ENCODE assay signal across 1 cellular context in the genomic region with DNA sequence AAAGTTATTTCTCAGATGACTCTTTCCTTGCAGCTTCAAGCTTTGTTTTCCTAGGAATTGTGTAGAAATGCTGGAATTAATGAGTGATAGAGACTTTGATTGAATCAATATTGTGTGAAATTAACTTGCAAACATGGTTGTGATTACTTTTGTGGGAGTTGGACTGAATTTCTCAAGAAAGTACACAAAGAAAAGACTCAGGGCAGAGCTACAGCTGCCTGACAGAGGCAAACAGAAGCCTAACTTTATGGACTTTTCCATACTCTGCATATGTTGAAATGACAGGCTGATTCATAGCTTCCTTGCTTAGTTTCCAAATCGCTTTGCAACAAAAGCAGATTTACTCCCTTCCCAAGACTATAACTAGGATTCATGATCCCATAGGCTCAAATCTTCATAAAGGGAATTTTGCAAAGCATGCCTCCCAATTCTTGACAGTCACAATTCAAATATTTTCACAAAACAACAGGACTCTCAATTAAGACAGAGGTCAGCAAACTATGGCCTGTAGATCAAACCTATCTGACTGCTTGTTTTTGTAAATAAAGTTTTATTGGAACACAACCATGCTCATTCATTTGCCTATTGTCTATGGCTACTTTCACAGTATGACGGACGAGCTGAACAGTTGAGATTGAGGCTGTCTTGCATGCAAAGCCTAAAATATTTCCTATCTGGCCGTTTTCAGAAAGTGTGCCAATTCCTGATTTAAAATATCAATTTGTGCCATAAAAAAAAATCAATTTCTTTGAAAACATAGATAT.
A peak's percentile ranks its signal among the peaks of the same experiment; 100 is the strongest.
TF ChIP-seq lines count a peak whose summit lies in the region.

No MANE protein-coding gene starts in this region.

TF ChIP-seq in HepG2, 621 proteins besides CTCF, POLR2A, EP300 and RAD21 (continued from another document and continues in another):
- TF ChIP-seq, protein P1, sequence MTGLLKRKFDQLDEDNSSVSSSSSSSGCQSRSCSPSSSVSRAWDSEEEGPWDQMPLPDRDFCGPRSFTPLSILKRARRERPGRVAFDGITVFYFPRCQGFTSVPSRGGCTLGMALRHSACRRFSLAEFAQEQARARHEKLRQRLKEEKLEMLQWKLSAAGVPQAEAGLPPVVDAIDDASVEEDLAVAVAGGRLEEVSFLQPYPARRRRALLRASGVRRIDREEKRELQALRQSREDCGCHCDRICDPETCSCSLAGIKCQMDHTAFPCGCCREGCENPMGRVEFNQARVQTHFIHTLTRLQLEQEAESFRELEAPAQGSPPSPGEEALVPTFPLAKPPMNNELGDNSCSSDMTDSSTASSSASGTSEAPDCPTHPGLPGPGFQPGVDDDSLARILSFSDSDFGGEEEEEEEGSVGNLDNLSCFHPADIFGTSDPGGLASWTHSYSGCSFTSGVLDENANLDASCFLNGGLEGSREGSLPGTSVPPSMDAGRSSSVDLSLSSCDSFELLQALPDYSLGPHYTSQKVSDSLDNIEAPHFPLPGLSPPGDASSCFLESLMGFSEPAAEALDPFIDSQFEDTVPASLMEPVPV (CRISPR knock-in tag; IDR thresholded peaks at IDR 0.05): no peak
- TF ChIP-seq, protein P2, sequence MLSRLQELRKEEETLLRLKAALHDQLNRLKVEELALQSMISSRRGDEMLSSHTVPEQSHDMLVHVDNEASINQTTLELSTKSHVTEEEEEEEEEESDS (CRISPR knock-in tag; IDR thresholded peaks at IDR 0.05; ENCODE audit: borderline replicate concordance): no peak
- TF ChIP-seq, protein P3, sequence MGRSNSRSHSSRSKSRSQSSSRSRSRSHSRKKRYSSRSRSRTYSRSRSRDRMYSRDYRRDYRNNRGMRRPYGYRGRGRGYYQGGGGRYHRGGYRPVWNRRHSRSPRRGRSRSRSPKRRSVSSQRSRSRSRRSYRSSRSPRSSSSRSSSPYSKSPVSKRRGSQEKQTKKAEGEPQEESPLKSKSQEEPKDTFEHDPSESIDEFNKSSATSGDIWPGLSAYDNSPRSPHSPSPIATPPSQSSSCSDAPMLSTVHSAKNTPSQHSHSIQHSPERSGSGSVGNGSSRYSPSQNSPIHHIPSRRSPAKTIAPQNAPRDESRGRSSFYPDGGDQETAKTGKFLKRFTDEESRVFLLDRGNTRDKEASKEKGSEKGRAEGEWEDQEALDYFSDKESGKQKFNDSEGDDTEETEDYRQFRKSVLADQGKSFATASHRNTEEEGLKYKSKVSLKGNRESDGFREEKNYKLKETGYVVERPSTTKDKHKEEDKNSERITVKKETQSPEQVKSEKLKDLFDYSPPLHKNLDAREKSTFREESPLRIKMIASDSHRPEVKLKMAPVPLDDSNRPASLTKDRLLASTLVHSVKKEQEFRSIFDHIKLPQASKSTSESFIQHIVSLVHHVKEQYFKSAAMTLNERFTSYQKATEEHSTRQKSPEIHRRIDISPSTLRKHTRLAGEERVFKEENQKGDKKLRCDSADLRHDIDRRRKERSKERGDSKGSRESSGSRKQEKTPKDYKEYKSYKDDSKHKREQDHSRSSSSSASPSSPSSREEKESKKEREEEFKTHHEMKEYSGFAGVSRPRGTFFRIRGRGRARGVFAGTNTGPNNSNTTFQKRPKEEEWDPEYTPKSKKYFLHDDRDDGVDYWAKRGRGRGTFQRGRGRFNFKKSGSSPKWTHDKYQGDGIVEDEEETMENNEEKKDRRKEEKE (IDR thresholded peaks at IDR 0.05): no peak
- no peak for TF ChIP-seq FOXP1 (IDR thresholded peaks at IDR 0.05)
- TF ChIP-seq FOXP1 (CRISPR knock-in tag; IDR thresholded peaks at IDR 0.05): peak; percentile 41; the same call in 1 of the 2 replicates
- peak; percentile 83 for TF ChIP-seq FOSL2 (CRISPR knock-in tag; IDR thresholded peaks at IDR 0.05)
- TF ChIP-seq ZNF577 (CRISPR knock-in tag; IDR thresholded peaks at IDR 0.05; ENCODE audit: borderline replicate concordance, low read depth): no peak
- TF ChIP-seq TEAD2 (CRISPR knock-in tag; IDR thresholded peaks at IDR 0.05): no peak
- TF ChIP-seq MAFG (CRISPR knock-in tag; IDR thresholded peaks at IDR 0.05): no peak
- TF ChIP-seq CBX5 (CRISPR knock-in tag; IDR thresholded peaks at IDR 0.05; ENCODE audit: borderline replicate concordance): no peak
- TF ChIP-seq, protein P4, sequence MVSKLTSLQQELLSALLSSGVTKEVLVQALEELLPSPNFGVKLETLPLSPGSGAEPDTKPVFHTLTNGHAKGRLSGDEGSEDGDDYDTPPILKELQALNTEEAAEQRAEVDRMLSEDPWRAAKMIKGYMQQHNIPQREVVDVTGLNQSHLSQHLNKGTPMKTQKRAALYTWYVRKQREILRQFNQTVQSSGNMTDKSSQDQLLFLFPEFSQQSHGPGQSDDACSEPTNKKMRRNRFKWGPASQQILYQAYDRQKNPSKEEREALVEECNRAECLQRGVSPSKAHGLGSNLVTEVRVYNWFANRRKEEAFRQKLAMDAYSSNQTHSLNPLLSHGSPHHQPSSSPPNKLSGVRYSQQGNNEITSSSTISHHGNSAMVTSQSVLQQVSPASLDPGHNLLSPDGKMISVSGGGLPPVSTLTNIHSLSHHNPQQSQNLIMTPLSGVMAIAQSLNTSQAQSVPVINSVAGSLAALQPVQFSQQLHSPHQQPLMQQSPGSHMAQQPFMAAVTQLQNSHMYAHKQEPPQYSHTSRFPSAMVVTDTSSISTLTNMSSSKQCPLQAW (CRISPR knock-in tag; IDR thresholded peaks at IDR 0.05): no peak
- no peak for TF ChIP-seq MYNN (CRISPR knock-in tag; IDR thresholded peaks at IDR 0.05; ENCODE audit: low read depth)
- TF ChIP-seq ZNF841 (CRISPR knock-in tag; IDR thresholded peaks at IDR 0.05; ENCODE audit: borderline replicate concordance): no peak
- no peak for TF ChIP-seq MTA1 (CRISPR knock-in tag; IDR thresholded peaks at IDR 0.05; ENCODE audit: borderline replicate concordance)
- TF ChIP-seq, protein P5, sequence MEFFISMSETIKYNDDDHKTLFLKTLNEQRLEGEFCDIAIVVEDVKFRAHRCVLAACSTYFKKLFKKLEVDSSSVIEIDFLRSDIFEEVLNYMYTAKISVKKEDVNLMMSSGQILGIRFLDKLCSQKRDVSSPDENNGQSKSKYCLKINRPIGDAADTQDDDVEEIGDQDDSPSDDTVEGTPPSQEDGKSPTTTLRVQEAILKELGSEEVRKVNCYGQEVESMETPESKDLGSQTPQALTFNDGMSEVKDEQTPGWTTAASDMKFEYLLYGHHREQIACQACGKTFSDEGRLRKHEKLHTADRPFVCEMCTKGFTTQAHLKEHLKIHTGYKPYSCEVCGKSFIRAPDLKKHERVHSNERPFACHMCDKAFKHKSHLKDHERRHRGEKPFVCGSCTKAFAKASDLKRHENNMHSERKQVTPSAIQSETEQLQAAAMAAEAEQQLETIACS (CRISPR knock-in tag; IDR thresholded peaks at IDR 0.05): no peak
- no peak for TF ChIP-seq ZFYVE20 (CRISPR knock-in tag; IDR thresholded peaks at IDR 0.05; ENCODE audit: borderline replicate concordance, low read depth)
- TF ChIP-seq, protein P6, sequence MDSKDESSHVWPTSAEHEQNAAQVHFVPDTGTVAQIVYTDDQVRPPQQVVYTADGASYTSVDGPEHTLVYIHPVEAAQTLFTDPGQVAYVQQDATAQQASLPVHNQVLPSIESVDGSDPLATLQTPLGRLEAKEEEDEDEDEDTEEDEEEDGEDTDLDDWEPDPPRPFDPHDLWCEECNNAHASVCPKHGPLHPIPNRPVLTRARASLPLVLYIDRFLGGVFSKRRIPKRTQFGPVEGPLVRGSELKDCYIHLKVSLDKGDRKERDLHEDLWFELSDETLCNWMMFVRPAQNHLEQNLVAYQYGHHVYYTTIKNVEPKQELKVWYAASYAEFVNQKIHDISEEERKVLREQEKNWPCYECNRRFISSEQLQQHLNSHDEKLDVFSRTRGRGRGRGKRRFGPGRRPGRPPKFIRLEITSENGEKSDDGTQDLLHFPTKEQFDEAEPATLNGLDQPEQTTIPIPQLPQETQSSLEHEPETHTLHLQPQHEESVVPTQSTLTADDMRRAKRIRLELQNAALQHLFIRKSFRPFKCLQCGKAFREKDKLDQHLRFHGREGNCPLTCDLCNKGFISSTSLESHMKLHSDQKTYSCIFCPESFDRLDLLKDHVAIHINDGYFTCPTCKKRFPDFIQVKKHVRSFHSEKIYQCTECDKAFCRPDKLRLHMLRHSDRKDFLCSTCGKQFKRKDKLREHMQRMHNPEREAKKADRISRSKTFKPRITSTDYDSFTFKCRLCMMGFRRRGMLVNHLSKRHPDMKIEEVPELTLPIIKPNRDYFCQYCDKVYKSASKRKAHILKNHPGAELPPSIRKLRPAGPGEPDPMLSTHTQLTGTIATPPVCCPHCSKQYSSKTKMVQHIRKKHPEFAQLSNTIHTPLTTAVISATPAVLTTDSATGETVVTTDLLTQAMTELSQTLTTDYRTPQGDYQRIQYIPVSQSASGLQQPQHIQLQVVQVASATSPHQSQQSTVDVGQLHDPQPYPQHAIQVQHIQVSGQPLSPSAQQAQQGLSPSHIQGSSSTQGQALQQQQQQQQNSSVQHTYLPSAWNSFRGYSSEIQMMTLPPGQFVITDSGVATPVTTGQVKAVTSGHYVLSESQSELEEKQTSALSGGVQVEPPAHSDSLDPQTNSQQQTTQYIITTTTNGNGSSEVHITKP (CRISPR knock-in tag; IDR thresholded peaks at IDR 0.05; ENCODE audit: low read depth): no peak
- TF ChIP-seq NAIF1 (CRISPR knock-in tag; IDR thresholded peaks at IDR 0.05; ENCODE audit: borderline replicate concordance): no peak
- peak; percentile 50; the same call in 1 of the 2 replicates for TF ChIP-seq ISL2 (CRISPR knock-in tag; IDR thresholded peaks at IDR 0.05)
- TF ChIP-seq ZNF629 (CRISPR knock-in tag; conservative IDR thresholded peaks at IDR 0.05): no peak
- no peak for TF ChIP-seq DPF2 (CRISPR knock-in tag; IDR thresholded peaks at IDR 0.05; ENCODE audit: borderline replicate concordance, low read depth)
- no peak for TF ChIP-seq PAX8 (CRISPR knock-in tag; IDR thresholded peaks at IDR 0.05; ENCODE audit: borderline replicate concordance)
- TF ChIP-seq TOE1 (CRISPR knock-in tag; IDR thresholded peaks at IDR 0.05): no peak
- TF ChIP-seq ZSCAN30 (CRISPR knock-in tag; IDR thresholded peaks at IDR 0.05): no peak
- no peak for TF ChIP-seq ZNF234 (CRISPR knock-in tag; conservative IDR thresholded peaks at IDR 0.05)
- TF ChIP-seq, protein P7, sequence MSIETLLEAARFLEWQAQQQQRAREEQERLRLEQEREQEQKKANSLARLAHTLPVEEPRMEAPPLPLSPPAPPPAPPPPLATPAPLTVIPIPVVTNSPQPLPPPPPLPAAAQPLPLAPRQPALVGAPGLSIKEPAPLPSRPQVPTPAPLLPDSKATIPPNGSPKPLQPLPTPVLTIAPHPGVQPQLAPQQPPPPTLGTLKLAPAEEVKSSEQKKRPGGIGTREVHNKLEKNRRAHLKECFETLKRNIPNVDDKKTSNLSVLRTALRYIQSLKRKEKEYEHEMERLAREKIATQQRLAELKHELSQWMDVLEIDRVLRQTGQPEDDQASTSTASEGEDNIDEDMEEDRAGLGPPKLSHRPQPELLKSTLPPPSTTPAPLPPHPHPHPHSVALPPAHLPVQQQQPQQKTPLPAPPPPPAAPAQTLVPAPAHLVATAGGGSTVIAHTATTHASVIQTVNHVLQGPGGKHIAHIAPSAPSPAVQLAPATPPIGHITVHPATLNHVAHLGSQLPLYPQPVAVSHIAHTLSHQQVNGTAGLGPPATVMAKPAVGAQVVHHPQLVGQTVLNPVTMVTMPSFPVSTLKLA (IDR thresholded peaks at IDR 0.05): no peak
- no peak for TF ChIP-seq ZZZ3 (CRISPR knock-in tag; IDR thresholded peaks at IDR 0.05; ENCODE audit: borderline replicate concordance)
- TF ChIP-seq, protein P8, sequence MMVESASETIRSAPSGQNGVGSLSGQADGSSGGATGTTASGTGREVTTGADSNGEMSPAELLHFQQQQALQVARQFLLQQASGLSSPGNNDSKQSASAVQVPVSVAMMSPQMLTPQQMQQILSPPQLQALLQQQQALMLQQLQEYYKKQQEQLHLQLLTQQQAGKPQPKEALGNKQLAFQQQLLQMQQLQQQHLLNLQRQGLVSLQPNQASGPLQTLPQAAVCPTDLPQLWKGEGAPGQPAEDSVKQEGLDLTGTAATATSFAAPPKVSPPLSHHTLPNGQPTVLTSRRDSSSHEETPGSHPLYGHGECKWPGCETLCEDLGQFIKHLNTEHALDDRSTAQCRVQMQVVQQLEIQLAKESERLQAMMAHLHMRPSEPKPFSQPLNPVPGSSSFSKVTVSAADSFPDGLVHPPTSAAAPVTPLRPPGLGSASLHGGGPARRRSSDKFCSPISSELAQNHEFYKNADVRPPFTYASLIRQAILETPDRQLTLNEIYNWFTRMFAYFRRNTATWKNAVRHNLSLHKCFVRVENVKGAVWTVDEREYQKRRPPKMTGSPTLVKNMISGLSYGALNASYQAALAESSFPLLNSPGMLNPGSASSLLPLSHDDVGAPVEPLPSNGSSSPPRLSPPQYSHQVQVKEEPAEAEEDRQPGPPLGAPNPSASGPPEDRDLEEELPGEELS (CRISPR knock-in tag; IDR thresholded peaks at IDR 0.05): 0 out of 2 replicates have a peak, but pooled peaks have one; percentile 21
- TF ChIP-seq FOXJ3 (CRISPR knock-in tag; IDR thresholded peaks at IDR 0.05; ENCODE audit: borderline replicate concordance): peak; percentile 65; the same call in 1 of the 2 replicates
- no peak for TF ChIP-seq TRIM24 (CRISPR knock-in tag; IDR thresholded peaks at IDR 0.05)
- TF ChIP-seq, protein P9, sequence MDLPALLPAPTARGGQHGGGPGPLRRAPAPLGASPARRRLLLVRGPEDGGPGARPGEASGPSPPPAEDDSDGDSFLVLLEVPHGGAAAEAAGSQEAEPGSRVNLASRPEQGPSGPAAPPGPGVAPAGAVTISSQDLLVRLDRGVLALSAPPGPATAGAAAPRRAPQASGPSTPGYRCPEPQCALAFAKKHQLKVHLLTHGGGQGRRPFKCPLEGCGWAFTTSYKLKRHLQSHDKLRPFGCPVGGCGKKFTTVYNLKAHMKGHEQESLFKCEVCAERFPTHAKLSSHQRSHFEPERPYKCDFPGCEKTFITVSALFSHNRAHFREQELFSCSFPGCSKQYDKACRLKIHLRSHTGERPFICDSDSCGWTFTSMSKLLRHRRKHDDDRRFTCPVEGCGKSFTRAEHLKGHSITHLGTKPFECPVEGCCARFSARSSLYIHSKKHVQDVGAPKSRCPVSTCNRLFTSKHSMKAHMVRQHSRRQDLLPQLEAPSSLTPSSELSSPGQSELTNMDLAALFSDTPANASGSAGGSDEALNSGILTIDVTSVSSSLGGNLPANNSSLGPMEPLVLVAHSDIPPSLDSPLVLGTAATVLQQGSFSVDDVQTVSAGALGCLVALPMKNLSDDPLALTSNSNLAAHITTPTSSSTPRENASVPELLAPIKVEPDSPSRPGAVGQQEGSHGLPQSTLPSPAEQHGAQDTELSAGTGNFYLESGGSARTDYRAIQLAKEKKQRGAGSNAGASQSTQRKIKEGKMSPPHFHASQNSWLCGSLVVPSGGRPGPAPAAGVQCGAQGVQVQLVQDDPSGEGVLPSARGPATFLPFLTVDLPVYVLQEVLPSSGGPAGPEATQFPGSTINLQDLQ (CRISPR knock-in tag; IDR thresholded peaks at IDR 0.05): no peak
- no peak for TF ChIP-seq MTF2 (CRISPR knock-in tag; IDR thresholded peaks at IDR 0.05; ENCODE audit: borderline replicate concordance)
- TF ChIP-seq, protein P10, sequence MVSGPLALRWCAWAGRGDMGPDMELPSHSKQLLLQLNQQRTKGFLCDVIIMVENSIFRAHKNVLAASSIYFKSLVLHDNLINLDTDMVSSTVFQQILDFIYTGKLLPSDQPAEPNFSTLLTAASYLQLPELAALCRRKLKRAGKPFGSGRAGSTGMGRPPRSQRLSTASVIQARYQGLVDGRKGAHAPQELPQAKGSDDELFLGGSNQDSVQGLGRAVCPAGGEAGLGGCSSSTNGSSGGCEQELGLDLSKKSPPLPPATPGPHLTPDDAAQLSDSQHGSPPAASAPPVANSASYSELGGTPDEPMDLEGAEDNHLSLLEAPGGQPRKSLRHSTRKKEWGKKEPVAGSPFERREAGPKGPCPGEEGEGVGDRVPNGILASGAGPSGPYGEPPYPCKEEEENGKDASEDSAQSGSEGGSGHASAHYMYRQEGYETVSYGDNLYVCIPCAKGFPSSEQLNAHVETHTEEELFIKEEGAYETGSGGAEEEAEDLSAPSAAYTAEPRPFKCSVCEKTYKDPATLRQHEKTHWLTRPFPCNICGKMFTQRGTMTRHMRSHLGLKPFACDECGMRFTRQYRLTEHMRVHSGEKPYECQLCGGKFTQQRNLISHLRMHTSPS (CRISPR knock-in tag; IDR thresholded peaks at IDR 0.05; ENCODE audit: low read depth): no peak
